Comparison of ENCODE assay signal across 32 cellular contexts in the genomic region with DNA sequence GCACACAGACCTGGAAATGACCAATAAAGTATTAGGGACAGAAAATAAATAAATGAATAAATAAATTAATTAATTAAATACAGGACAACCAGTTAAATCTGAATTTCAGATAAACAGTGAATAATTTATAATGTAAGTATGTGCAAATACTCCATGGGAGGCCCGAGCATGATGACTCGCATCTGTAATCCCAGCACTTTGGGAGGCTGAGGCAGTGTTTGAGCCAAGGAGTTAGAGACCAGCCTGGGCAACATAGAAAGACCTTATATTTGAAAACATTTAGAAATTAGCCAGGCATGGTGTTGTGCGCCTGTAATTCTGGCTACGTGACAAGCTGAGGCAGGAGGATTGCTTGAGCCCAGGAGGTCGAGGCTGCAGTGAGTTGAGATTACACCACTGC.
A peak's percentile ranks its signal among the peaks of the same experiment; 100 is the strongest.
DNase-seq lines count a peak whose midpoint lies in the region; ATAC-seq, FAIRE-seq and TF ChIP-seq lines count a peak whose summit lies in the region.
"Had no signal": no experiment of that assay in that cellular context is flagged by ENCODE, and none has a peak within 500 bp of the region (broad histone marks: within the 10 kb centered on the region; RNA-seq: fewer than 3 reads in every experiment).

No MANE protein-coding gene starts in this region.

- no peak for FAIRE-seq in bronchial epithelial cell (lab: Jason Lieb, UNC)
- FAIRE-seq: H54 had no signal

- no peak for TF ChIP-seq CTCF in breast epithelium (IDR thresholded peaks at IDR 0.05)
- TF ChIP-seq CTCF in MCF 10A (IDR thresholded peaks at IDR 0.05; ENCODE audit: unreplicated experiment) = no peak
- TF ChIP-seq CTCF in bronchial epithelial cell (IDR thresholded peaks at IDR 0.05; ENCODE audit: insufficient read depth, low read length, severe bottlenecking) = no peak
- no peak for TF ChIP-seq CTCF in fibroblast of pulmonary artery (IDR thresholded peaks at IDR 0.05; ENCODE audit: low read length, missing control alignments)
- no peak for TF ChIP-seq CTCF in right atrium auricular region (IDR thresholded peaks at IDR 0.05)

- no peak for TF ChIP-seq POLR2A in breast epithelium (IDR thresholded peaks at IDR 0.05)

- POLR2A ChIA-PET in MCF 10A (lab: Yijun Ruan, JAX) = no interaction called here

- no peaks in the 10 kb centered on the region for H3K9me3 Mint-ChIP-seq in MCF 10A (ENCODE audit: unreplicated experiment)
- H3K9me3 Mint-ChIP-seq: activated CD8-positive, alpha-beta T cell treated with anti-CD3 and anti-CD28 coated beads for 36 hours; activated T-helper 1 cell treated with anti-CD3 and anti-CD28 coated beads, Interleukin-12 subunit alpha, Interleukin-12 subunit beta, Interleukin-2, Interleukin-4 antibody, amounts not matched to agents 30 ng/mL and 10 ng/mL and 1 ng/mL, durations not matched to agents 14 hours and 24 hours and 36 hours; natural killer cell treated with Interleukin-12 subunit alpha and Interleukin-12 subunit beta and Interleukin-15 and Interleukin-18, amount 100 ng/mL, for 72 hours; stimulated activated memory B cell treated with anti-CD40 and anti-IgM and Interleukin-4, amounts not matched to agents 10 μg/mL and 1 μg/mL and 100 μg/mL, for 72 hours; T-helper 2 cell treated with Interferon-gamma antibody and Interleukin-4, amounts not matched to agents 5 μg/mL and 100 μg/mL, for 36 hours had no signal

- peaks cover 5% of the 10 kb centered on the region for H3K36me3 Mint-ChIP-seq in MCF 10A (ENCODE audit: insufficient read depth, unreplicated experiment)
- H3K36me3 Mint-ChIP-seq: CD14-positive monocyte; natural killer cell treated with Interleukin-12 subunit alpha and Interleukin-12 subunit beta and Interleukin-15 and Interleukin-18, amount 100 ng/mL, for 72 hours; stimulated activated memory B cell treated with anti-CD40 and anti-IgM and Interleukin-4, amounts not matched to agents 10 μg/mL and 1 μg/mL and 100 μg/mL, for 72 hours had no signal

- H3K36me3 ChIP-seq in breast epithelium (no peaks in the 10 kb centered on the region), bronchial epithelial cell (ENCODE audit: control insufficient read depth, insufficient read depth, low read length) (no peaks in the 10 kb centered on the region), right atrium auricular region (no peaks in the 10 kb centered on the region)
- H3K36me3 ChIP-seq: suprapubic skin, upper lobe of right lung had no signal

- H3K4me1 ChIP-seq in breast epithelium (peaks cover 0 to 3% of the 10 kb centered on the region in 2 donors), right atrium auricular region (peaks cover 0 to 10% of the 10 kb centered on the region in 2 donors)
- H3K4me1 ChIP-seq: upper lobe of right lung had no signal

- no TSS peak for BruUV-seq in MCF 10A (replicated peaks; lab: Mats Ljungman, UMichigan)

- no peaks in the 10 kb centered on the region for H3K9me3 ChIP-seq in breast epithelium
- H3K9me3 ChIP-seq in right atrium auricular region = no peaks in the 10 kb centered on the region
- H3K9me3 ChIP-seq: suprapubic skin, upper lobe of right lung had no signal

- no peak for ATAC-seq in GM18511 (IDR thresholded peaks at IDR 0.05; ENCODE audit: unreplicated experiment)
- ATAC-seq: activated CD8-positive, alpha-beta T cell treated with anti-CD3 and anti-CD28 coated beads for 36 hours; left colon; natural killer cell treated with Interleukin-12 subunit alpha and Interleukin-12 subunit beta and Interleukin-15 and Interleukin-18, amount 100 ng/mL, for 72 hours; stimulated activated memory B cell treated with anti-CD40 and anti-IgM and Interleukin-4, amounts not matched to agents 10 μg/mL and 1 μg/mL and 100 μg/mL, for 72 hours had no signal

- no peaks in the 10 kb centered on the region for H3K27me3 Mint-ChIP-seq in MCF 10A (ENCODE audit: insufficient read depth, unreplicated experiment)
- H3K27me3 Mint-ChIP-seq: activated CD8-positive, alpha-beta T cell treated with anti-CD3 and anti-CD28 coated beads for 36 hours had no signal

- H3K27ac ChIP-seq in breast epithelium = peak overlapping the region; percentile 61 to 86
- no peak overlapping the region for H3K27ac ChIP-seq in right atrium auricular region
- H3K27ac ChIP-seq: 22Rv1, coronary artery, PC-9, upper lobe of right lung had no signal

- CTCF ChIA-PET in MCF 10A (lab: Yijun Ruan, JAX) = no interaction called here

- H3K4me1 Mint-ChIP-seq in MCF 10A (ENCODE audit: insufficient read depth, unreplicated experiment) = peaks cover 17% of the 10 kb centered on the region
- H3K4me1 Mint-ChIP-seq: CD14-positive monocyte; stimulated activated memory B cell treated with anti-CD40 and anti-IgM and Interleukin-4, amounts not matched to agents 10 μg/mL and 1 μg/mL and 100 μg/mL, for 72 hours had no signal

- no peak for DNase-seq in breast epithelium (ENCODE audit: low spot score in 2 of 2)
- DNase-seq in MCF 10A (ENCODE audit: unreplicated experiment) = no peak
- DNase-seq in bronchial epithelial cell (ENCODE audit: low read depth) = peak; percentile 26
- peak; percentile 42 for DNase-seq in fibroblast of pulmonary artery (ENCODE audit: low read depth)
- DNase-seq in right atrium auricular region (ENCODE audit: low spot score) = no peak
- DNase-seq in cerebellar nuclear complex (lab: John Stamatoyannopoulos, UW) = no peak
- no peak for DNase-seq in COR-L47 (lab: John Stamatoyannopoulos, UW)
- DNase-seq: activated CD8-positive, alpha-beta memory T cell treated with anti-CD3 and anti-CD28 coated beads, Interleukin-2, amount 50 U/mL, for 48 hours; activated CD8-positive, alpha-beta T cell treated with anti-CD3 and anti-CD28 coated beads for 36 hours; activated naive CD4-positive, alpha-beta T cell treated with Interleukin-2 at 50 U/mL for 16 hours; DND-41; effector memory CD4-positive, alpha-beta T cell; erythroblast; hypothalamus; mammary epithelial cell; NCI-H2107; NCI-H345; NCI-H69; PC-9; Right ventricle myocardium superior; upper lobe of right lung had no signal

- H3K27ac Mint-ChIP-seq in MCF 10A (ENCODE audit: low read depth, unreplicated experiment) = no peak overlapping the region
- H3K27ac Mint-ChIP-seq: activated CD8-positive, alpha-beta T cell treated with anti-CD3 and anti-CD28 coated beads for 36 hours; activated T-helper 1 cell treated with anti-CD3 and anti-CD28 coated beads, Interleukin-12 subunit alpha, Interleukin-12 subunit beta, Interleukin-2, Interleukin-4 antibody, amounts not matched to agents 30 ng/mL and 10 ng/mL and 1 ng/mL, durations not matched to agents 14 hours and 24 hours and 36 hours; natural killer cell treated with Interleukin-12 subunit alpha and Interleukin-12 subunit beta and Interleukin-15 and Interleukin-18, amount 100 ng/mL, for 72 hours; stimulated activated memory B cell treated with anti-CD40 and anti-IgM and Interleukin-4, amounts not matched to agents 10 μg/mL and 1 μg/mL and 100 μg/mL, for 72 hours; T-helper 2 cell treated with Interferon-gamma antibody and Interleukin-4, amounts not matched to agents 5 μg/mL and 100 μg/mL, for 36 hours had no signal

- H3K4me3 ChIP-seq in breast epithelium (no peak overlapping the region), bronchial epithelial cell (ENCODE audit: low read depth, low read length) (no peak overlapping the region), fibroblast of pulmonary artery (replicated peaks; ENCODE audit: low read depth, low read length) (no peak overlapping the region), right atrium auricular region (no peak overlapping the region)
- H3K4me3 ChIP-seq: coronary artery, PC-9, suprapubic skin, upper lobe of right lung had no signal

- H3K27me3 ChIP-seq in breast epithelium (no peaks in the 10 kb centered on the region), bronchial epithelial cell (ENCODE audit: control insufficient read depth, insufficient read depth, low read length) (no peaks in the 10 kb centered on the region), right atrium auricular region (no peaks in the 10 kb centered on the region)
- H3K27me3 ChIP-seq: suprapubic skin, upper lobe of right lung had no signal

- intact Hi-C loops in breast epithelium (cut with DNase I; ENCODE audit: low total_unique reads) (no loop called here), MCF 10A (cut with micrococcal nuclease) (no loop called here)

- H3K4me3 Mint-ChIP-seq in MCF 10A (ENCODE audit: unreplicated experiment) = no peak overlapping the region
- H3K4me3 Mint-ChIP-seq: activated CD8-positive, alpha-beta T cell treated with anti-CD3 and anti-CD28 coated beads for 36 hours; activated T-helper 1 cell treated with anti-CD3 and anti-CD28 coated beads, Interleukin-12 subunit alpha, Interleukin-12 subunit beta, Interleukin-2, Interleukin-4 antibody, amounts not matched to agents 30 ng/mL and 10 ng/mL and 1 ng/mL, durations not matched to agents 14 hours and 24 hours and 36 hours; CD14-positive monocyte; natural killer cell treated with Interleukin-12 subunit alpha and Interleukin-12 subunit beta and Interleukin-15 and Interleukin-18, amount 100 ng/mL, for 72 hours; stimulated activated memory B cell treated with anti-CD40 and anti-IgM and Interleukin-4, amounts not matched to agents 10 μg/mL and 1 μg/mL and 100 μg/mL, for 72 hours; T-helper 2 cell treated with Interferon-gamma antibody and Interleukin-4, amounts not matched to agents 5 μg/mL and 100 μg/mL, for 36 hours had no signal

Comparison
In these comparisons a context has a peak if more than half of its experiments do, and no peak if none do; other contexts are left out.
1. DNase-seq: peak in bronchial epithelial cell (single experiment) and fibroblast of pulmonary artery (single experiment); none in breast epithelium (0 of 2), MCF 10A (single experiment), right atrium auricular region (single experiment), cerebellar nuclear complex (0 of 2) and COR-L47 (single experiment).
2. H3K27ac ChIP-seq: peak in breast epithelium (2 of 2); none in right atrium auricular region (0 of 2).